In genomic region chr14:103186241-103186835, GRCh38 we compare ENCODE assay signal across 22 cellular contexts.
DNase-seq lines count a peak whose midpoint lies in the region; ATAC-seq, FAIRE-seq and TF ChIP-seq lines count a peak whose summit lies in the region.
"Had no signal": no experiment of that assay in that cellular context is flagged by ENCODE, and none has a peak within 500 bp of the region (broad histone marks: within the 10 kb centered on the region; RNA-seq: fewer than 3 reads in every experiment).

No MANE protein-coding gene starts in this region.

- H4K5ac ChIP-seq in H1 (ENCODE audit: insufficient read length, low read depth, low read length), result no peak overlapping the region

- no peaks in the 10 kb centered on the region for H3K79me1 ChIP-seq in H1 (ENCODE audit: low read depth, low read length)

- ATAC-seq in mucosa of descending colon (peak; percentile 60), GM18870 (IDR thresholded peaks at IDR 0.05; ENCODE audit: unreplicated experiment) (no peak)
- ATAC-seq: activated T-cell treated with anti-CD3 and anti-CD28 coated beads, Interleukin-2, amount 50 U/mL, for 4 hours; K562; T-cell had no signal

- no peaks in the 10 kb centered on the region for H3K27me3 ChIP-seq in breast epithelium
- peaks cover 1 to 22% (median 19%) of the 10 kb centered on the region in 4 experiments for H3K27me3 ChIP-seq in H1 (replicated peaks in 1 of 4; ENCODE audit: control insufficient read depth in 3 of 4, extremely low read depth in 1 of 4, insufficient read depth in 3 of 4, low read length in 3 of 4)
- H3K27me3 ChIP-seq in vagina, result no peaks in the 10 kb centered on the region
- H3K27me3 ChIP-seq: ovary had no signal

- H2BK15ac ChIP-seq in H1 (ENCODE audit: low read length), result no peak overlapping the region

- H3K36me3 Mint-ChIP-seq in MCF 10A (ENCODE audit: insufficient read depth, unreplicated experiment) (peaks cover 10% of the 10 kb centered on the region), endothelial cell (ENCODE audit: low read depth, unreplicated experiment) (no peaks in the 10 kb centered on the region)
- H3K36me3 Mint-ChIP-seq: activated naive CD4-positive, alpha-beta T cell treated with anti-CD3 and anti-CD28 coated beads, Interleukin-2, amount 10 ng/mL, durations not matched to agents 7 days and 5 days; T-cell had no signal

- H3K27ac Mint-ChIP-seq in MCF 10A (ENCODE audit: low read depth, unreplicated experiment) (peak overlapping the region; percentile 78), endothelial cell (ENCODE audit: unreplicated experiment) (no peak overlapping the region)
- H3K27ac Mint-ChIP-seq: activated naive CD4-positive, alpha-beta T cell treated with anti-CD3 and anti-CD28 coated beads, Interleukin-2, amount 10 ng/mL, durations not matched to agents 7 days and 5 days; T-cell had no signal

- H3K79me2 ChIP-seq in H1 (ENCODE audit: control insufficient read depth in 1 of 2, insufficient read depth in 2 of 2, low read length in 2 of 2), result no peaks in the 10 kb centered on the region

- TF ChIP-seq EP300 in H1 (IDR thresholded peaks at IDR 0.05; ENCODE audit: borderline replicate concordance in 1 of 2, low read depth in 2 of 2, low read length in 2 of 2), result no peak

- H4K8ac ChIP-seq in H1 (ENCODE audit: extremely low read depth, insufficient read depth, low read length), result no peak overlapping the region

- H3K23ac ChIP-seq in H1 (ENCODE audit: insufficient read length), result no peak overlapping the region

- intact Hi-C loops in MCF 10A (cut with micrococcal nuclease), result loop anchor here (5.0 kb wide), 1 partner anchor 44 kb away; no protein-coding TSS in a partner anchor
- intact Hi-C loops in breast epithelium (cut with DNase I; ENCODE audit: low total_unique reads), result no loop called here
- intact Hi-C loops in mucosa of descending colon (cut with DNase I, micrococcal nuclease), result loop anchor here (10.0 kb wide), 2 partner anchors 82 to 98 kb away; no protein-coding TSS in a partner anchor
- intact Hi-C loops in vagina (cut with DNase I), result loop anchor here (5.0 kb wide), 1 partner anchor 84 kb away; no protein-coding TSS in a partner anchor

- H3K4me1 ChIP-seq in breast epithelium (no peaks in the 10 kb centered on the region), H1 (replicated peaks in 1 of 4; ENCODE audit: control insufficient read depth in 3 of 4, insufficient read depth in 4 of 4, low read length in 3 of 4) (peaks cover 8 to 14% (median 11%) of the 10 kb centered on the region in 4 experiments; a peak in 5 of 7 replicates), mucosa of descending colon (ENCODE audit: low read depth) (peaks cover 23% of the 10 kb centered on the region), vagina (peaks cover 12% of the 10 kb centered on the region)

- H3K9ac ChIP-seq in H1 (replicated peaks in 1 of 4; ENCODE audit: extremely low read depth in 1 of 4, low read depth in 3 of 4, low read length in 3 of 4), result no peak overlapping the region

- no peak for TF ChIP-seq POLR2A in breast epithelium (IDR thresholded peaks at IDR 0.05)
- no peak for TF ChIP-seq POLR2A in H1 (IDR thresholded peaks at IDR 0.05; ENCODE audit: control extremely low read depth in 1 of 2, low read depth in 2 of 2, low read length in 2 of 2)
- no peak for TF ChIP-seq POLR2A in vagina (IDR thresholded peaks at IDR 0.05)

- BruUV-seq in MCF 10A (replicated peaks; lab: Mats Ljungman, UMichigan), result no TSS peak

- H2BK12ac ChIP-seq in H1 (ENCODE audit: low read depth, low read length), result 0 out of 2 replicates have a peak overlapping the region, but pooled peaks have one; percentile 12

- no peak overlapping the region for H2AK5ac ChIP-seq in H1 (ENCODE audit: low read depth, low read length)

- no peak overlapping the region for H2BK120ac ChIP-seq in H1 (replicated peaks; ENCODE audit: low read depth, low read length)

- CTCF ChIA-PET in MCF 10A (lab: Yijun Ruan, JAX), result interaction anchor here (0.6 to 1.0 kb wide), 7 partner anchors 46 to 211 kb away, joined by 3 to 5 read pairs (median 3); no protein-coding TSS in a partner anchor
- CTCF ChIA-PET in H1 (lab: Charles Lee; ENCODE audit: partially characterized antibody), result interaction anchor here (0.6 to 3.9 kb wide), 22 partner anchors 10 to 701 kb away, joined by 3 to 34 read pairs (median 4); no protein-coding TSS in a partner anchor

- H3K9me3 ChIP-seq in breast epithelium, result no peaks in the 10 kb centered on the region
- H3K9me3 ChIP-seq in H1 (ENCODE audit: insufficient read depth in 2 of 2, low read depth in 1 of 2, low read length in 1 of 2), result no peaks in the 10 kb centered on the region
- no peaks in the 10 kb centered on the region for H3K9me3 ChIP-seq in mucosa of descending colon
- H3K9me3 ChIP-seq in vagina, result no peaks in the 10 kb centered on the region
- H3K9me3 ChIP-seq: HAP-1, ovary had no signal

- peaks cover 9% of the 10 kb centered on the region; the same call in 1 of the 2 replicates for H3K23me2 ChIP-seq in H1 (ENCODE audit: low read depth, low read length)

- H3K4me3 Mint-ChIP-seq in MCF 10A (ENCODE audit: unreplicated experiment) (no peak overlapping the region), endothelial cell (ENCODE audit: unreplicated experiment) (no peak overlapping the region)
- H3K4me3 Mint-ChIP-seq: activated naive CD4-positive, alpha-beta T cell treated with anti-CD3 and anti-CD28 coated beads, Interleukin-2, amount 10 ng/mL, durations not matched to agents 7 days and 5 days; activated T-cell treated with anti-CD3 and anti-CD28 coated beads, Interleukin-2, amount 50 U/mL, for 4 hours had no signal

- H3K27me3 Mint-ChIP-seq in MCF 10A (ENCODE audit: insufficient read depth, unreplicated experiment) (no peaks in the 10 kb centered on the region), endothelial cell (ENCODE audit: unreplicated experiment) (peaks cover 16% of the 10 kb centered on the region)

- H3K4me3 ChIP-seq in breast epithelium, result no peak overlapping the region
- H3K4me3 ChIP-seq in H1 (ENCODE audit: extremely low read depth in 1 of 4, insufficient read depth in 2 of 4, low read depth in 3 of 4, low read length in 4 of 4), result peak overlapping the region in 1 of 4 experiments; percentile 9; a peak in 1 of 8 replicates
- H3K4me3 ChIP-seq in mucosa of descending colon, result no peak overlapping the region
- no peak overlapping the region for H3K4me3 ChIP-seq in vagina
- H3K4me3 ChIP-seq: HAP-1, K562, ovary had no signal

- no peaks in the 10 kb centered on the region for H3K9me3 Mint-ChIP-seq in MCF 10A (ENCODE audit: unreplicated experiment)
- no peaks in the 10 kb centered on the region for H3K9me3 Mint-ChIP-seq in endothelial cell (ENCODE audit: unreplicated experiment)
- H3K9me3 Mint-ChIP-seq: activated naive CD4-positive, alpha-beta T cell treated with anti-CD3 and anti-CD28 coated beads, Interleukin-2, amount 10 ng/mL, durations not matched to agents 7 days and 5 days; activated T-cell treated with anti-CD3 and anti-CD28 coated beads, Interleukin-2, amount 50 U/mL, for 4 hours; T-cell had no signal

- no peak overlapping the region for H2AFZ ChIP-seq in H1 (ENCODE audit: low read length)

- no peak overlapping the region for H4K91ac ChIP-seq in H1 (replicated peaks; ENCODE audit: insufficient read length, low read length)

- no peak overlapping the region for H3K4ac ChIP-seq in H1 (replicated peaks; ENCODE audit: insufficient read length, low read depth, low read length)

- no peak for DNase-seq in MCF 10A (ENCODE audit: unreplicated experiment)
- DNase-seq in breast epithelium (ENCODE audit: low spot score in 2 of 2), result no peak
- DNase-seq in H1 (ENCODE audit: low read depth in 1 of 2, low spot score in 2 of 2), result no peak
- no peak for DNase-seq in mucosa of descending colon
- no peak for DNase-seq in vagina (ENCODE audit: extremely low spot score in 2 of 2)
- DNase-seq in endothelial cell (ENCODE audit: low spot score), result no peak
- DNase-seq in central memory CD4-positive, alpha-beta T cell, result no peak
- DNase-seq: activated naive CD4-positive, alpha-beta T cell treated with anti-CD3 and anti-CD28 coated beads, Interleukin-2, amount 10 ng/mL, durations not matched to agents 7 days and 5 days; activated T-cell treated with anti-CD3 and anti-CD28 coated beads, Interleukin-2, amount 50 U/mL, for 4 hours; amygdala; C1 segment of cervical spinal cord; caudate nucleus; MM.1S; NCI-H1436; NCI-H510A treated with DMSO at 0.1 percent for 48 hours; ovary; SHP77; substantia nigra; T-cell had no signal

- TF ChIP-seq CTCF in MCF 10A (IDR thresholded peaks at IDR 0.05; ENCODE audit: unreplicated experiment), result no peak
- TF ChIP-seq CTCF in breast epithelium (IDR thresholded peaks at IDR 0.05), result no peak
- TF ChIP-seq CTCF in H1 (IDR thresholded peaks at IDR 0.05; ENCODE audit: control extremely low read depth in 1 of 3, insufficient read depth in 1 of 3, low read depth in 1 of 3, low read length in 3 of 3), result no peak
- no peak for TF ChIP-seq CTCF in mucosa of descending colon (IDR thresholded peaks at IDR 0.05)
- TF ChIP-seq CTCF in vagina (IDR thresholded peaks at IDR 0.05), result no peak
- TF ChIP-seq CTCF in endothelial cell (IDR thresholded peaks at IDR 0.05; ENCODE audit: unreplicated experiment), result no peak

- H3K36me3 ChIP-seq in breast epithelium, result no peaks in the 10 kb centered on the region
- H3K36me3 ChIP-seq in H1 (ENCODE audit: control insufficient read depth in 2 of 4, insufficient read depth in 4 of 4, low read length in 3 of 4), result no peaks in the 10 kb centered on the region
- H3K36me3 ChIP-seq in mucosa of descending colon (ENCODE audit: low read depth), result no peaks in the 10 kb centered on the region
- H3K36me3 ChIP-seq in vagina, result no peaks in the 10 kb centered on the region
- H3K36me3 ChIP-seq: HAP-1, ovary had no signal

- WGBS in H1 (ENCODE audit: extremely low coverage in 1 of 2, insufficient coverage in 1 of 2, insufficient read length in 1 of 2, insufficient replicate concordance in 2 of 2, low coverage in 1 of 2, low lambda C conversion rate in 2 of 2, missing lambda C conversion rate in 1 of 2), 2 experiments, result 74% methylated on average over 9 of the region's 9 CpGs; no CpG with 5 or more reads in 1 of the 2 experiments

- POLR2A ChIA-PET in MCF 10A (lab: Yijun Ruan, JAX), result interaction anchor here (1.2 to 1.4 kb wide), 2 partner anchors 59 to 84 kb away, joined by 3 to 7 read pairs; no protein-coding TSS in a partner anchor
- POLR2A ChIA-PET in H1 (lab: Charles Lee; ENCODE audit: partially characterized antibody), result interaction anchor here (1.0 to 2.3 kb wide), 3 partner anchors 16 to 148 kb away, joined by 3 to 7 read pairs (median 4); partner anchors contain the start of gene EIF5

- peak; percentile 57 for FAIRE-seq in H1 (lab: Jason Lieb, UNC)
- FAIRE-seq: K562 had no signal

- H3K4me2 ChIP-seq in H1 (ENCODE audit: insufficient read depth in 1 of 2, low read depth in 2 of 2, low read length in 2 of 2), result peak overlapping the region; percentile 5 to 6; a peak in 3 of 4 replicates

- no peak overlapping the region for H3K18ac ChIP-seq in H1 (ENCODE audit: extremely low read depth, low read length)

- H3K27ac ChIP-seq in breast epithelium, result no peak overlapping the region
- H3K27ac ChIP-seq in H1 (ENCODE audit: low read depth, low read length), result no peak overlapping the region
- H3K27ac ChIP-seq in vagina, result peak overlapping the region; percentile 35
- H3K27ac ChIP-seq: ovary had no signal

- H2BK20ac ChIP-seq in H1 (ENCODE audit: low read length), result 0 out of 2 replicates have a peak overlapping the region, but pooled peaks have one; percentile 2

- peaks cover 5% of the 10 kb centered on the region for H3K4me1 Mint-ChIP-seq in MCF 10A (ENCODE audit: insufficient read depth, unreplicated experiment)
- H3K4me1 Mint-ChIP-seq in endothelial cell (ENCODE audit: unreplicated experiment), result peaks cover 14% of the 10 kb centered on the region

- H3K56ac ChIP-seq in H1 (replicated peaks; ENCODE audit: insufficient read length, low read depth, low read length), result no peak overlapping the region

- no peak overlapping the region for H2BK5ac ChIP-seq in H1 (ENCODE audit: low read depth, low read length)

- no peak for TF ChIP-seq RAD21 in H1 (IDR thresholded peaks at IDR 0.05 in 1 of 2, conservative IDR thresholded peaks at IDR 0.05 in 1 of 2; ENCODE audit: low read depth in 2 of 2, low read length in 2 of 2)

- no peaks in the 10 kb centered on the region for H4K20me1 ChIP-seq in H1 (replicated peaks in 1 of 2; ENCODE audit: control insufficient read depth in 1 of 2, insufficient read depth in 2 of 2, low read length in 2 of 2)

- no peak overlapping the region for H3K14ac ChIP-seq in H1 (ENCODE audit: insufficient read length)
